ENCODE assay signal across 1 cellular context in the genomic region with DNA sequence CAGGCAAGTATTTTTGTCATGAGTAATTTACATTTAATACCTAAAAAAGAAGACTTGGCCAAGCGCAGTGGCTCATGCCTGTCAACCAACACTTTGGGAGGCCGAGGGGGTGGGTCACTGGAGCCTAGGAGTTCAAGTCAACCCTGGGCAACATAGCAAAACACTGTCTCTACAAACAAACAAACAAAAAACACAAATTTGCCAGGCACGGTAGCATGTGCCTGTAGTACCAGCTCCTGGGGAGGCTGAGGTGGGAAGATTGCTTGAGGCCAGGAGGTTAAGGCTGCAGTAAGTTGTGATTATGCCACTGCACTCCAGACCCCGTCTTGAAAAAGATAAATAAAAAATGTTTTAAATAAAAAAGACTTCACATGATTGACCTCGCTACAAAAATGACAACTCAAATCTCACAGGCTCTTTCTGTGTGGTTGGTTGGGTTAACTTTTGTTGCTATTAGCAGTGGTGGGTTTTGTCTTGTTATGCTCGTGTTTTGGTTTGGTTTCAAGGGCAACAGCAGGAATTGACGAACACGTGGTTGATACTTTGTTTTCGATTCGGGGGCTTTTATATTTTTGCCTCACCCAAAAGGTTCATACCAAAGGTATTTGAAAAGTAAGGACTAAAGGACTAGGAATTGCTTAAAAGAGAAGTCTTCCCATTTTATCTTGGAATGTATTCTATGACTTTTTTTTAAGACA.
TF ChIP-seq lines count a peak whose summit lies in the region.

No MANE protein-coding gene starts in this region.

TF ChIP-seq in A549, 52 proteins besides CTCF, POLR2A, EP300 and RAD21:
- TF ChIP-seq POLR2AphosphoS2 (conservative IDR thresholded peaks at IDR 0.05; ENCODE audit: low read length) (0 out of 2 replicates have a peak, but pooled peaks have one; percentile 55), EHF (CRISPR knock-in tag; IDR thresholded peaks at IDR 0.05) (no peak)
